In the genomic region with DNA sequence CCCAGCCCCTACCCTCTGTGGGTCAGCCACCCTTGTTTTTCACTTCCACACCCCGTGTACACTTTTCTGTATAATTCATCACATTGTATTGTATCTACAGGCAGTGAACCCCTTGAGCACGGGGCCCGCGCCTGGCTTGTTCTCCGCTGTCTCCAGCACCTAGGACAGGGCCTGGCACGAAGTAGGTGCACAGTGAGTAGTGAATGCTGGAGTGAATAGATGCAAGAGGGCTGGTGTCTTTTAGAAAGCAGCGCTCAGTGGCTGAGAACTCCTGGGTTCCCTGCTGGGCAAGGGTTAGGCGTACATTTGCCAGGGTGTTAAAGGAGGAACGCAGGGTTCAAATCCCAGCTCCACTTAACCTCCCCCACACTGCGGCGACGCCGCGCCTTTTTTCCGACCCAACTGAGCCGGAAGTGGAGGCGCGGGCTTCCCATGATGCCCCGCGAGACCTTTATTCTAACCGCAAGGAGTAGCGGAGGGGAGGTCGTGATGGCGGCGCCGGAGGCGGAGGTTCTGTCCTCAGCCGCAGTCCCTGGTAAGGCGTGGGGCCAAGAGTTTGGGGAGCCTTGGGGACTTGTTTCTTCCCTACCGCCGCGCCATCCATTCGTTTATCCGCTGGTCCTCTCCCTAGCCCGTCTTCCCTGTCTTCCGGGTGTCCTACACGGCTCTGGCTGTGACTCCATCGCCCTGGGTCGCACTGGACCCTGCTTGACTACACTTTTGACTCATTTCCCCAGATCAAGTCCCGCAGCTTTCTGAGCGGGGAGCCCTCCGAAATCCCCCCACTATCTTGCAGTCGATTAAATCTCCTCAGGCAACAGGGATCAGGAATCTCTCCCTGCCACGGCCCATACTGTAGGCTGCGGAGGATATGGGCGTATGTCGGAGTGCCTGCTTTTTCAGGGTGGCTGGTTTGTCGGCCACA, we compare ENCODE assay signal across 8 cellular contexts. TPM values are rescaled to one million over a fixed set of nuclear protein-coding genes. Genes with fewer than 3 reads are reported as not detected.
DNase-seq lines count a peak whose midpoint lies in the region; ATAC-seq, FAIRE-seq and TF ChIP-seq lines count a peak whose summit lies in the region.

A gene with protein sequence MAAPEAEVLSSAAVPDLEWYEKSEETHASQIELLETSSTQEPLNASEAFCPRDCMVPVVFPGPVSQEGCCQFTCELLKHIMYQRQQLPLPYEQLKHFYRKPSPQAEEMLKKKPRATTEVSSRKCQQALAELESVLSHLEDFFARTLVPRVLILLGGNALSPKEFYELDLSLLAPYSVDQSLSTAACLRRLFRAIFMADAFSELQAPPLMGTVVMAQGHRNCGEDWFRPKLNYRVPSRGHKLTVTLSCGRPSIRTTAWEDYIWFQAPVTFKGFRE (plus strand): TSS at position 454 of the 925 bp plus-strand sequence. CDS start 36 bp downstream, at position 490.

- TF ChIP-seq EP300 in HepG2 (IDR thresholded peaks at IDR 0.05; ENCODE audit: low read depth in 2 of 2, low read length in 2 of 2), result peak in 1 of 2 experiments; percentile 67; a peak in 2 of 4 replicates
- peak; percentile 15; the same call in 1 of the 2 replicates for TF ChIP-seq EP300 in HepG2 (CRISPR knock-in tag; IDR thresholded peaks at IDR 0.05; ENCODE audit: borderline replicate concordance)

- DNase-seq in NCI-H748 treated with DMSO at 0.1 percent for 48 hours (lab: John Stamatoyannopoulos, UW) (peak; percentile 77), HepG2 (ENCODE audit: low spot score) (peak; percentile 81)
- DNase-seq in activated CD4-positive, alpha-beta T cell treated with anti-CD3 and anti-CD28 coated beads, Interleukin-2, amount 50 U/mL, for 24 hours (ENCODE audit: low read depth in 1 of 2, low spot score in 1 of 2), result peak; percentile 75 to 77
- DNase-seq in stimulated activated CD4-positive, alpha-beta T cell treated with anti-CD3 and anti-CD28 coated beads, Interleukin-2, amount 100 ng/mL, for 48 hours, result peak; percentile 79 to 86

- peak; percentile 28; the same call in 1 of the 2 replicates for TF ChIP-seq RAD21 in HepG2 (CRISPR knock-in tag; IDR thresholded peaks at IDR 0.05)

- peaks cover 9 to 44% (median 30%) of the 10 kb centered on the region in 11 experiments; a peak in 17 of 22 replicates for H4K20me1 ChIP-seq in BLaER1 treated with 17β-estradiol and CSF1 and Interleukin-3, amounts not matched to agents 10 nM and 100 nM
- no peaks in the 10 kb centered on the region for H4K20me1 ChIP-seq in HepG2 (ENCODE audit: insufficient read depth, low read length)

- no peaks in the 10 kb centered on the region for H3K27me3 Mint-ChIP-seq in dendritic cell treated with granulocyte-macrophage colony-stimulating factor and Interleukin-4, amounts not matched to agents 40 ng/mL and 50 ng/mL, for 4 days

- CTCF ChIA-PET in HepG2 (lab: Yijun Ruan, JAX; ENCODE audit: low intra/inter-chr PET ratio, low total read pairs), result no interaction called here

- H3K79me2 ChIP-seq in HepG2 (ENCODE audit: insufficient read depth, low read length), result peaks cover 30% of the 10 kb centered on the region

- ATAC-seq in GM19372 (IDR thresholded peaks at IDR 0.05; ENCODE audit: low read depth, unreplicated experiment), result peak; percentile 81
- peak; percentile 78 for ATAC-seq in HG03565 (IDR thresholded peaks at IDR 0.05; ENCODE audit: unreplicated experiment)
- ATAC-seq in HepG2, result peak; percentile 89

- peak within 1 kb of the TSS; percentile 85 to 98 (median 94) for H3K4me2 ChIP-seq in BLaER1 treated with 17β-estradiol and CSF1 and Interleukin-3, amounts not matched to agents 10 nM and 100 nM
- peak within 1 kb of the TSS; percentile 98 for H3K4me2 ChIP-seq in HepG2 (ENCODE audit: low read depth, low read length)

- BruUV-seq in HepG2 (replicated peaks; lab: Mats Ljungman, UMichigan), result no TSS peak

- TF ChIP-seq CTCF in HepG2 (CRISPR knock-in tag; IDR thresholded peaks at IDR 0.05), result peak; percentile 38

- H3K9ac ChIP-seq in BLaER1 treated with 17β-estradiol and CSF1 and Interleukin-3, amounts not matched to agents 10 nM and 100 nM, result peak within 1 kb of the TSS; percentile 85 to 94 (median 92)
- H3K9ac ChIP-seq in HepG2 (ENCODE audit: insufficient read depth, low read depth, low read length), result peak within 1 kb of the TSS; percentile 91

- H3K4me1 ChIP-seq in BLaER1 treated with 17β-estradiol and CSF1 and Interleukin-3, amounts not matched to agents 10 nM and 100 nM, result peaks cover 73 to 93% (median 84%) of the 10 kb centered on the region in 10 experiments
- H3K4me1 ChIP-seq in HepG2 (ENCODE audit: insufficient read depth, low read length), result peaks cover 45% of the 10 kb centered on the region

- peak; percentile 97 to 99 for TF ChIP-seq POLR2A in HepG2 (IDR thresholded peaks at IDR 0.05; ENCODE audit: insufficient read depth in 1 of 2, low read depth in 2 of 2, low read length in 2 of 2)

- WGBS in HepG2 (ENCODE audit: low lambda C conversion rate), result 7% methylated on average over 47 of the region's 48 CpGs

- no peaks in the 10 kb centered on the region for H3K27me3 ChIP-seq in BLaER1 treated with 17β-estradiol and CSF1 and Interleukin-3, amounts not matched to agents 10 nM and 100 nM
- no peaks in the 10 kb centered on the region; a peak in 1 of 5 replicates for H3K27me3 ChIP-seq in HepG2 (ENCODE audit: control insufficient read depth in 1 of 2, insufficient read depth in 2 of 2, low read length in 2 of 2)

- H3K9me3 Mint-ChIP-seq in dendritic cell treated with granulocyte-macrophage colony-stimulating factor and Interleukin-4, amounts not matched to agents 40 ng/mL and 50 ng/mL, for 4 days, result no peaks in the 10 kb centered on the region

- POLR2A ChIA-PET in HepG2 (lab: Yijun Ruan, JAX), result interaction anchor here (0.6 to 2.6 kb wide), 23 partner anchors 9 to 559 kb away, joined by 3 to 32 read pairs (median 3); a partner anchor contains a TSS

- peak within 1 kb of the TSS; percentile 74 for H2AFZ ChIP-seq in HepG2 (ENCODE audit: low read length)

- no peaks in the 10 kb centered on the region for H3K9me3 ChIP-seq in BLaER1 treated with 17β-estradiol and CSF1 and Interleukin-3, amounts not matched to agents 10 nM and 100 nM (replicated peaks in 1 of 11)
- H3K9me3 ChIP-seq in HepG2 (ENCODE audit: low read length), result no peaks in the 10 kb centered on the region

- H3K4me3 Mint-ChIP-seq in dendritic cell treated with granulocyte-macrophage colony-stimulating factor and Interleukin-4, amounts not matched to agents 40 ng/mL and 50 ng/mL, for 4 days, result peak within 1 kb of the TSS; percentile 99

- intact Hi-C loops in dendritic cell treated with granulocyte-macrophage colony-stimulating factor and Interleukin-4, amounts not matched to agents 40 ng/mL and 50 ng/mL, for 4 days (cut with micrococcal nuclease), result no loop called here
- intact Hi-C loops in HepG2 (cut with micrococcal nuclease; ENCODE audit: unreplicated experiment), result no loop called here

- H3K27ac ChIP-seq in BLaER1 treated with 17β-estradiol and CSF1 and Interleukin-3, amounts not matched to agents 10 nM and 100 nM, result peak within 1 kb of the TSS; percentile 82 to 98 (median 92)
- peak within 1 kb of the TSS; percentile 68 for H3K27ac ChIP-seq in HepG2 (ENCODE audit: extremely low read length, insufficient read depth, low read length)

- in situ Hi-C loops in HepG2 (cut with HindIII; ENCODE audit: extremely low pct_ligation_motif_present, low pct_unique_long_range_greater_than_20kb), result no loop called here

- FAIRE-seq in HepG2 (lab: Jason Lieb, UNC), result peak; percentile 55

- H3K27ac Mint-ChIP-seq in dendritic cell treated with granulocyte-macrophage colony-stimulating factor and Interleukin-4, amounts not matched to agents 40 ng/mL and 50 ng/mL, for 4 days, result peak within 1 kb of the TSS; percentile 94

- peaks cover 35 to 43% (median 42%) of the 10 kb centered on the region in 11 experiments for H3K36me3 ChIP-seq in BLaER1 treated with 17β-estradiol and CSF1 and Interleukin-3, amounts not matched to agents 10 nM and 100 nM
- H3K36me3 ChIP-seq in HepG2 (replicated peaks in 1 of 2; ENCODE audit: control insufficient read depth in 1 of 2, insufficient read depth in 2 of 2, low read length in 2 of 2), result peaks cover 10 to 21% of the 10 kb centered on the region in 2 experiments; a peak in 4 of 5 replicates

- peaks cover 62% of the 10 kb centered on the region for H3K4me1 Mint-ChIP-seq in dendritic cell treated with granulocyte-macrophage colony-stimulating factor and Interleukin-4, amounts not matched to agents 40 ng/mL and 50 ng/mL, for 4 days (ENCODE audit: low read depth)

- peaks cover 51% of the 10 kb centered on the region for H3K36me3 Mint-ChIP-seq in dendritic cell treated with granulocyte-macrophage colony-stimulating factor and Interleukin-4, amounts not matched to agents 40 ng/mL and 50 ng/mL, for 4 days (ENCODE audit: low read depth)

- H3K4me3 ChIP-seq in BLaER1 treated with 17β-estradiol and CSF1 and Interleukin-3, amounts not matched to agents 10 nM and 100 nM, result peak within 1 kb of the TSS; percentile 72 to 90 (median 88)
- H3K4me3 ChIP-seq in HepG2 (replicated peaks in 1 of 3; ENCODE audit: insufficient read depth in 1 of 3, low read depth in 2 of 3, low read length in 3 of 3), result peak within 1 kb of the TSS; percentile 83 to 98 (median 88)

TF ChIP-seq in HepG2, 621 proteins besides CTCF, POLR2A, EP300 and RAD21 (continues in another document):
- TF ChIP-seq ZNF569 (CRISPR knock-in tag; IDR thresholded peaks at IDR 0.05; ENCODE audit: borderline replicate concordance), result no peak

RNA-seq across cellular contexts. Expression of the gene that starts here (rescaled TPM):
- total RNA-seq in HepG2 (2016; rRNA removed; fragmentation: Illumina TruSeq; extraction: Trizol), result 54.2 and 69.8 TPM in 2 replicates
- total RNA-seq in HepG2 (2016; cell fraction: cytosol; rRNA removed; fragmentation: Illumina TruSeq; extraction: Trizol; ENCODE audit: low read depth), result 19.9 and 20.6 TPM in 2 replicates
- 51.2 and 74.6 TPM in 2 replicates for total RNA-seq in HepG2 (2016; cell fraction: insoluble cytoplasmic fraction; rRNA removed; fragmentation: Illumina TruSeq; extraction: Trizol)
- 31.1 and 31.4 TPM in 2 replicates for total RNA-seq in HepG2 (2016; cell fraction: membrane; rRNA removed; fragmentation: Illumina TruSeq; extraction: Trizol)
- 23.1 and 28.7 TPM in 2 replicates for total RNA-seq in HepG2 (2016; cell fraction: nucleus; rRNA removed; fragmentation: Illumina TruSeq; extraction: Trizol)
- polyA plus RNA-seq in HepG2 (2011; rRNA removed), result 55.5 and 57.8 TPM in 2 replicates
- 66.7 and 73.3 TPM in 2 replicates for polyA plus RNA-seq in HepG2 (2011; cell fraction: cytosol; rRNA removed)
- 28.1 and 41.3 TPM in 2 replicates for polyA plus RNA-seq in HepG2 (2011; cell fraction: nucleus; rRNA removed)
- polyA plus RNA-seq in HepG2 (2012), result 25.3 and 25.7 TPM in 2 replicates
- polyA plus RNA-seq in HepG2 (2016; cell fraction: cytosol; fragmentation: Illumina TruSeq; extraction: Trizol; ENCODE audit: low read depth), result 6.9 and 7.7 TPM in 2 replicates
- 65.0 and 72.9 TPM in 2 replicates for polyA plus RNA-seq in HepG2 (2016; cell fraction: insoluble cytoplasmic fraction; fragmentation: Illumina TruSeq; extraction: Trizol; ENCODE audit: low read depth)
- polyA plus RNA-seq in HepG2 (2016; cell fraction: membrane; fragmentation: Illumina TruSeq; extraction: Trizol; ENCODE audit: low read depth), result 10.2 and 12.3 TPM in 2 replicates
- polyA plus RNA-seq in HepG2 (2016; cell fraction: nucleus; fragmentation: Illumina TruSeq; extraction: Trizol; ENCODE audit: insufficient read depth, low read depth), result 46.3 and 54.1 TPM in 2 replicates
- 61.4 and 71.9 TPM in 2 replicates for polyA minus RNA-seq in HepG2 (2011; rRNA and poly(A)+ RNA removed; ENCODE audit: low replicate concordance)
- polyA minus RNA-seq in HepG2 (2011; cell fraction: cytosol; rRNA and poly(A)+ RNA removed), result 21.1 and 25.8 TPM in 2 replicates
- polyA minus RNA-seq in HepG2 (2011; cell fraction: nucleus; rRNA and poly(A)+ RNA removed), result 13.6 and 19.1 TPM in 2 replicates

Comparison
In these comparisons a context has a peak if more than half of its experiments do, and no peak if none do; other contexts are left out.
1. Peak in every context shown above with its lines: DNase-seq, ATAC-seq, H3K4me3 ChIP-seq and H3K27ac ChIP-seq.